18 cellular contexts compared by ENCODE assay signal in genomic region chr10:77421576-77421975, GRCh38.
DNase-seq lines count a peak whose midpoint lies in the region; ATAC-seq and TF ChIP-seq lines count a peak whose summit lies in the region.
"Had no signal": no experiment of that assay in that cellular context is flagged by ENCODE, and none has a peak within 500 bp of the region (broad histone marks: within the 10 kb centered on the region; RNA-seq: fewer than 3 reads in every experiment).

No MANE protein-coding gene starts in this region.

- H3K36me3 ChIP-seq in muscle layer of colon (ENCODE audit: insufficient read depth, low read length) (no peaks in the 10 kb centered on the region), uterus (no peaks in the 10 kb centered on the region)
- H3K36me3 ChIP-seq: BLaER1 treated with 17β-estradiol and CSF1 and Interleukin-3, amounts not matched to agents 10 nM and 100 nM had no signal

- H3K4me3 ChIP-seq in muscle layer of colon (ENCODE audit: low read depth in 1 of 2, low read length in 2 of 2) (no peak overlapping the region), uterus (no peak overlapping the region)
- H3K4me3 ChIP-seq: BLaER1 treated with 17β-estradiol and CSF1 and Interleukin-3, amounts not matched to agents 10 nM and 100 nM; GM12878 had no signal

- H3K27ac ChIP-seq in muscle layer of colon (ENCODE audit: low read depth, low read length): peak overlapping the region; percentile 27
- H3K27ac ChIP-seq in uterus: peak overlapping the region; percentile 79 to 90
- H3K27ac ChIP-seq: 22Rv1; BLaER1 treated with 17β-estradiol and CSF1 and Interleukin-3, amounts not matched to agents 10 nM and 100 nM; HL-60 had no signal

- DNase-seq in DMS79 treated with DMSO at 0.1 percent for 48 hours (lab: John Stamatoyannopoulos, UW) (peak; percentile 27), DMS79 (lab: John Stamatoyannopoulos, UW) (no peak), cerebellar cortex (ENCODE audit: low spot score) (peak; percentile 27), uterus (no peak), NCI-H2227 (lab: John Stamatoyannopoulos, UW; ENCODE audit: unreplicated experiment) (no peak), LoVo (ENCODE audit: low spot score) (no peak)
- DNase-seq: DMS153, KG1, NCI-H1092 treated with DMSO at 0.1 percent for 48 hours, NCI-H1694, NCI-H510A had no signal

- H3K4me1 ChIP-seq in muscle layer of colon (ENCODE audit: insufficient read depth, low read length) (peaks cover 84% of the 10 kb centered on the region), uterus (peaks cover 9 to 13% of the 10 kb centered on the region in 2 donors)

- intact Hi-C loops in uterus (cut with DNase I; ENCODE audit: low total_unique reads): no loop called here

- no peaks in the 10 kb centered on the region for H3K27me3 ChIP-seq in muscle layer of colon (ENCODE audit: control insufficient read depth in 1 of 2, insufficient read depth in 2 of 2, low read length in 2 of 2)
- H3K27me3 ChIP-seq in uterus: no peaks in the 10 kb centered on the region
- H3K27me3 ChIP-seq: BLaER1 treated with 17β-estradiol and CSF1 and Interleukin-3, amounts not matched to agents 10 nM and 100 nM had no signal

- H3K9me3 ChIP-seq in muscle layer of colon (ENCODE audit: low read length) (no peaks in the 10 kb centered on the region), uterus (no peaks in the 10 kb centered on the region)
- H3K9me3 ChIP-seq: BLaER1 treated with 17β-estradiol and CSF1 and Interleukin-3, amounts not matched to agents 10 nM and 100 nM had no signal

- no peak for TF ChIP-seq POLR2A in uterus (IDR thresholded peaks at IDR 0.05)

- no peak overlapping the region for H3K9ac ChIP-seq in muscle layer of colon (ENCODE audit: low read length)
- H3K9ac ChIP-seq: BLaER1 treated with 17β-estradiol and CSF1 and Interleukin-3, amounts not matched to agents 10 nM and 100 nM had no signal

- ATAC-seq in GM21528 (IDR thresholded peaks at IDR 0.05; ENCODE audit: low FRiP score, unreplicated experiment): no peak
- ATAC-seq: GM12878, HCT116 had no signal

- no peak for TF ChIP-seq CTCF in uterus (IDR thresholded peaks at IDR 0.05)

Comparison
In these comparisons a context has a peak if more than half of its experiments do, and no peak if none do; other contexts are left out.
1. DNase-seq: peak in DMS79 treated with DMSO at 0.1 percent for 48 hours (single experiment) and cerebellar cortex (single experiment); none in DMS79 (single experiment), uterus (0 of 2), NCI-H2227 (single experiment) and LoVo (single experiment).